Comparison of ENCODE assay signal across 24 cellular contexts in the genomic region with DNA sequence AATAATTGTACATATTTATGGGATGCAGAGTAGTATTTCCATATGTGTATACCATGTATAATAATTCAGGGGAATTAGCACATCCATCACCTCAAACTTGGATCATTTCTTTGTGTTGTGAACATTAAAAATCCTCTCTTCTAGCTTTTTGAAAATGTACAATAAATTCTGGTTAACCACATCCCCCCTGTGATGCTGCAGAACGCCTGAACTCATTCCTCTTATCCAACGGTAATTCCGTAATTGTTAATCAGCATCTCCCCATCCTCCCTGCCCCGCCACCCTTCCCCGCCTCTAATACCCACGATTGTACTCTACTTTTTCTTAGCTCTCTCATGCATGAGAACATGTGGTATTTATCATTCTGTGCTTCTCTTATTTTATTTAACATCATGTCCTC.
"Had no signal": no experiment of that assay in that cellular context is flagged by ENCODE, and none has a peak within 500 bp of the region (broad histone marks: within the 10 kb centered on the region; RNA-seq: fewer than 3 reads in every experiment).

No MANE protein-coding gene starts in this region.

- H3K4me1 ChIP-seq: upper lobe of right lung had no signal

- H3K27me3 ChIP-seq: breast epithelium, esophagus squamous epithelium, gastrocnemius medialis, ovary, right atrium auricular region, upper lobe of right lung had no signal

- H3K4me3 ChIP-seq: breast epithelium, coronary artery, esophagus squamous epithelium, gastrocnemius medialis, left ventricle myocardium inferior, ovary, prostate gland, right atrium auricular region, upper lobe of right lung had no signal

- ATAC-seq: activated naive CD8-positive, alpha-beta T cell treated with anti-CD3 and anti-CD28 coated beads, Interleukin-2, amount 50 U/mL, for 24 hours; activated T-cell treated with anti-CD3 and anti-CD28 coated beads, Interleukin-2, amount 50 U/mL, for 72 hours; gastrocnemius medialis; natural killer cell; stimulated activated naive CD8-positive, alpha-beta T cell treated with anti-CD3 and anti-CD28 coated beads, Interleukin-15, Interleukin-2, amounts not matched to agents 100 U/mL and 50 U/mL, for 24 hours; upper lobe of right lung had no signal

- H3K36me3 ChIP-seq: breast epithelium, esophagus squamous epithelium, gastrocnemius medialis, left ventricle myocardium inferior, ovary, prostate gland, right atrium auricular region, upper lobe of right lung had no signal

- H3K9me3 ChIP-seq: breast epithelium, esophagus squamous epithelium, gastrocnemius medialis, left ventricle myocardium inferior, ovary, prostate gland, right atrium auricular region, upper lobe of right lung had no signal

- H3K27ac ChIP-seq: breast epithelium, coronary artery, esophagus squamous epithelium, gastrocnemius medialis, left ventricle myocardium inferior, prostate gland, right atrium auricular region, upper lobe of right lung had no signal

- DNase-seq: activated CD4-positive, alpha-beta memory T cell treated with anti-CD3 and anti-CD28 coated beads, Interleukin-2, amount 10 ng/mL, durations not matched to agents 7 days and 5 days; activated CD4-positive, alpha-beta T cell treated with anti-CD3 and anti-CD28 coated beads, Interleukin-2, amount 10 ng/mL, durations not matched to agents 24 days and 14 days; activated effector memory CD4-positive, alpha-beta T cell treated with anti-CD3 and anti-CD28 coated beads, Interleukin-2, amount 50 U/mL, for 16 hours; activated naive CD4-positive, alpha-beta T cell treated with anti-CD3 and anti-CD28 coated beads, Interleukin-2, amount 50 U/mL, for 16 hours; activated naive CD8-positive, alpha-beta T cell treated with anti-CD3 and anti-CD28 coated beads, Interleukin-2, amount 50 U/mL, for 24 hours; activated T-cell treated with anti-CD3 and anti-CD28 coated beads, Interleukin-2, amount 50 U/mL, for 72 hours; anterior cingulate cortex; endodermal cell; esophagus squamous epithelium; gastrocnemius medialis; head of caudate nucleus; left ventricle myocardium inferior; midbrain; natural killer cell; ovary; stimulated activated CD4-positive, alpha-beta T cell treated with anti-CD3 and anti-CD28 coated beads, Interleukin-12 subunit alpha, Interleukin-12 subunit beta, amount 100 ng/mL, for 4 hours; stimulated activated CD4-positive, alpha-beta T cell treated with anti-CD3 and anti-CD28 coated beads, Interleukin-4, amount 100 ng/mL, for 4 hours; stimulated activated naive CD8-positive, alpha-beta T cell treated with anti-CD3 and anti-CD28 coated beads, Interleukin-15, Interleukin-2, amounts not matched to agents 100 U/mL and 50 U/mL, for 24 hours; T-helper 2 cell; upper lobe of right lung had no signal
